Comparison of ENCODE assay signal across 1 cellular context in the genomic region with DNA sequence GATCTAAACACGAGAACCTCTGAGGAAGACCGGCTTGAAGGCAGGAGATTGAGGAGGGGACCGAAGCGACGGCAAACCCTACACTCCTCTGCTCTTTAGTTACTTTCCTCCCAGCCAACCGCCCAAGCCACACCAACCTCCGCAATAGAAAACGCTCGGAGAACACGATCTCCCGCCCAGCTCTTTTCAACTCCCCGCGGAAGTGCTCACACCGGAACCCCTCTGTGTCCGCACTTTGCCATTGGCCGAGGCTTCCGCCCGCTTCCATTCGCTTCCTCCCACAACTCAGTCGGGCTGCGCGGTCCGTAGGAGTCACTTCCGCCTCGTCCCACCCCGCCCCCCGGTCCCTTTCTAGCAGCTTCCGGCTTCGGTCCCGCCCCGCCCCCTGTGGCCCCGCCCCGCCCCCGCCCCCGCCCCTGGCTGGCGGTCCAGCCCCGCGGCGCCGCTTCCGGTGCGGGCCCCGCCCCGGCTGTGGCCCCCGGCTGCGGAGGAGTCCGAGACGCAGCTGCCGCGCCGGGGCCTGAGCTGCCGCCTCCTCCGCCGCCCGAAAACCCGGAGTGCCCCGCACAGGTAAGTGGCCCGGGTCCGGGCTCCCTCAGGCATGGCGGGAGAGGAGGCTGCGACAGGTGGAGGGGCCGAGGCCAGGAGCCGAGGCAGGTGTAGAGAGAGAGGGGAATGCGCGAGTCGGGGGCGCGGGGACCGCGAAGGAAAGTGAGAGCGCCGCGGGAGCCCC.
TF ChIP-seq lines count a peak whose summit lies in the region.

A gene with protein sequence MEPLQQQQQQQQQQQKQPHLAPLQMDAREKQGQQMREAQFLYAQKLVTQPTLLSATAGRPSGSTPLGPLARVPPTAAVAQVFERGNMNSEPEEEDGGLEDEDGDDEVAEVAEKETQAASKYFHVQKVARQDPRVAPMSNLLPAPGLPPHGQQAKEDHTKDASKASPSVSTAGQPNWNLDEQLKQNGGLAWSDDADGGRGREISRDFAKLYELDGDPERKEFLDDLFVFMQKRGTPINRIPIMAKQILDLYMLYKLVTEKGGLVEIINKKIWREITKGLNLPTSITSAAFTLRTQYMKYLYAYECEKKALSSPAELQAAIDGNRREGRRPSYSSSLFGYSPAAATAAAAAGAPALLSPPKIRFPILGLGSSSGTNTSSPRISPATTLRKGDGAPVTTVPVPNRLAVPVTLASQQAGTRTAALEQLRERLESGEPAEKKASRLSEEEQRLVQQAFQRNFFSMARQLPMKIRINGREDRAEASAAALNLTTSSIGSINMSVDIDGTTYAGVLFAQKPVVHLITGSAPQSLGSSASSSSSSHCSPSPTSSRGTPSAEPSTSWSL (plus strand): TSS at position 460 of the 733 bp plus-strand sequence. CDS start 2,717 bp downstream, outside the sequence.

TF ChIP-seq in H1, 55 proteins besides CTCF, POLR2A, EP300 and RAD21:
- TF ChIP-seq SAP30 (IDR thresholded peaks at IDR 0.05; ENCODE audit: insufficient read depth, insufficient replicate concordance, low read length) (peak; percentile 19), SIN3A (conservative IDR thresholded peaks at IDR 0.05 in 1 of 2, IDR thresholded peaks at IDR 0.05 in 1 of 2; ENCODE audit: low read depth in 1 of 2, low read length in 2 of 2) (peak in 1 of 2 experiments; percentile 77; a peak in 2 of 4 replicates), TAF7 (optimal IDR thresholded peaks at IDR 0.05; ENCODE audit: borderline replicate concordance, low read depth, low read length) (peak; percentile 64), BACH1 (IDR thresholded peaks at IDR 0.05; ENCODE audit: low read length) (no peak), POLR2AphosphoS5 (IDR thresholded peaks at IDR 0.05; ENCODE audit: low read depth, low read length) (peak; percentile 81), GABPA (IDR thresholded peaks at IDR 0.05; ENCODE audit: borderline replicate concordance, insufficient read depth, low read length) (peak; percentile 88; the same call in 1 of the 2 replicates), CBX5 (IDR thresholded peaks at IDR 0.05; ENCODE audit: low read depth, low read length) (no peak), TBP (IDR thresholded peaks at IDR 0.05; ENCODE audit: low read depth, low read length) (peak; percentile 82), CBX8 (IDR thresholded peaks at IDR 0.05; ENCODE audit: borderline replicate concordance, low read depth, low read length) (no peak), EGR1 (IDR thresholded peaks at IDR 0.05; ENCODE audit: borderline replicate concordance, low read depth, low read length) (peak; percentile 91), SIX5 (IDR thresholded peaks at IDR 0.05; ENCODE audit: low read depth, low read length) (no peak), GTF2F1 (IDR thresholded peaks at IDR 0.05; ENCODE audit: borderline replicate concordance, low read depth, low read length) (peak; percentile 56; the same call in 1 of the 2 replicates), SIRT6 (IDR thresholded peaks at IDR 0.05; ENCODE audit: low read length) (no peak), KDM5A (IDR thresholded peaks at IDR 0.05; ENCODE audit: low read length) (no peak), TAF1 (IDR thresholded peaks at IDR 0.05; ENCODE audit: low read depth, low read length) (peak; percentile 93), CREB1 (IDR thresholded peaks at IDR 0.05) (peak; percentile 73), PHF8 (conservative IDR thresholded peaks at IDR 0.05; ENCODE audit: low read depth, low read length) (peak; percentile 80), CHD2 (IDR thresholded peaks at IDR 0.05; ENCODE audit: low read length) (peak; percentile 46; the same call in 1 of the 2 replicates), CTBP2 (IDR thresholded peaks at IDR 0.05; ENCODE audit: borderline replicate concordance, insufficient read depth, insufficient read length, low read length) (no peak), TEAD4 (IDR thresholded peaks at IDR 0.05; ENCODE audit: low read depth, low read length) (no peak), KDM4A (IDR thresholded peaks at IDR 0.05; ENCODE audit: low read depth, low read length, severe bottlenecking) (peak; percentile 58), ASH2L (IDR thresholded peaks at IDR 0.05; ENCODE audit: low read length) (peak; percentile 62)
- TF ChIP-seq, protein P1, sequence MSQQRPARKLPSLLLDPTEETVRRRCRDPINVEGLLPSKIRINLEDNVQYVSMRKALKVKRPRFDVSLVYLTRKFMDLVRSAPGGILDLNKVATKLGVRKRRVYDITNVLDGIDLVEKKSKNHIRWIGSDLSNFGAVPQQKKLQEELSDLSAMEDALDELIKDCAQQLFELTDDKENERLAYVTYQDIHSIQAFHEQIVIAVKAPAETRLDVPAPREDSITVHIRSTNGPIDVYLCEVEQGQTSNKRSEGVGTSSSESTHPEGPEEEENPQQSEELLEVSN (IDR thresholded peaks at IDR 0.05): 0 out of 2 replicates have a peak, but pooled peaks have one; percentile 19
TF ChIP-seq in H1: peak in this region for 15.
